Comparison of ENCODE assay signal across 8 cellular contexts in the genomic region with DNA sequence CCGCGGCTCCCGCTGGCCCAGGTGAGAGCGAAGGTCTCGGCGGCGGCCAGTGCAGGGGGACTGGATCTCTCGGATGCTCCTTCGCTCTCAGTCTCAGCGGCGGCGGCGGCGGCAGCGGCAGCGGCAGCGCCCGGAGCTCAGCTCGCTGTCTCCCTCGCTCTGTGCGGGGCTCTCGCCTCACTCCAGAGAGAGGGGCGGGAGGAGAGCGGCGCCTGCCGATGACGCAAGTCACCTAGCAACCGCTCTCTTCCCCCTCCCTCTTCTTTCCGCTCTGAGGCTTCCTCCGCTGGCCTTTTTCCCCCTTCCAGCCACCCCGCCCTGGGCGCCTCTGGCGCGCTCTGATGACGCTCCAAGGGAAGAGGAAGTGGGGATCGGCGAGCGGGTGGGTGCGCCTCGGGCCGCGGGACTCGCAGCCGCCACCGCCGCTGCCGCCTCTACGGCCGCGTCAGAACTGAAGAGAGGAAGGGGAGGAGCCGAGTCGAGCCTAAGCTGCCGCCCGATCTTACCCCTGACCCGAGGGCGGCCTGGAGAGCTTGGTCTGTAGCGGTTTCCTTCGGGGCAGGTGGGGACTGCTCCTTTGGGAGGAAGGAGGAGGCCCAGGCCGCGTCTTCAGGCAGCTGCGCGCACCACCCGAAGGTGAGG. TPM values are rescaled to one million over a fixed set of nuclear protein-coding genes. Genes with fewer than 3 reads are reported as not detected.
DNase-seq lines count a peak whose midpoint lies in the region; ATAC-seq and TF ChIP-seq lines count a peak whose summit lies in the region.

A gene with protein sequence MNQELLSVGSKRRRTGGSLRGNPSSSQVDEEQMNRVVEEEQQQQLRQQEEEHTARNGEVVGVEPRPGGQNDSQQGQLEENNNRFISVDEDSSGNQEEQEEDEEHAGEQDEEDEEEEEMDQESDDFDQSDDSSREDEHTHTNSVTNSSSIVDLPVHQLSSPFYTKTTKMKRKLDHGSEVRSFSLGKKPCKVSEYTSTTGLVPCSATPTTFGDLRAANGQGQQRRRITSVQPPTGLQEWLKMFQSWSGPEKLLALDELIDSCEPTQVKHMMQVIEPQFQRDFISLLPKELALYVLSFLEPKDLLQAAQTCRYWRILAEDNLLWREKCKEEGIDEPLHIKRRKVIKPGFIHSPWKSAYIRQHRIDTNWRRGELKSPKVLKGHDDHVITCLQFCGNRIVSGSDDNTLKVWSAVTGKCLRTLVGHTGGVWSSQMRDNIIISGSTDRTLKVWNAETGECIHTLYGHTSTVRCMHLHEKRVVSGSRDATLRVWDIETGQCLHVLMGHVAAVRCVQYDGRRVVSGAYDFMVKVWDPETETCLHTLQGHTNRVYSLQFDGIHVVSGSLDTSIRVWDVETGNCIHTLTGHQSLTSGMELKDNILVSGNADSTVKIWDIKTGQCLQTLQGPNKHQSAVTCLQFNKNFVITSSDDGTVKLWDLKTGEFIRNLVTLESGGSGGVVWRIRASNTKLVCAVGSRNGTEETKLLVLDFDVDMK (minus strand): TSS at position 190 of the 642 bp plus-strand sequence. CDS start 124,289 bp downstream, outside the sequence.

- TF ChIP-seq CTCF in HFF-Myc (IDR thresholded peaks at IDR 0.05; ENCODE audit: low read depth, low read length, missing control alignments), result no peak
- no peak for TF ChIP-seq CTCF in gastroesophageal sphincter (IDR thresholded peaks at IDR 0.05)

- H3K4me1 Mint-ChIP-seq in activated naive CD4-positive, alpha-beta T cell treated with anti-CD3 and anti-CD28 coated beads for 36 hours (ENCODE audit: low read depth), result peaks cover 56% of the 10 kb centered on the region

- H3K4me3 Mint-ChIP-seq in activated naive CD4-positive, alpha-beta T cell treated with anti-CD3 and anti-CD28 coated beads for 36 hours, result peak within 1 kb of the TSS; percentile 87

- H3K4me3 ChIP-seq in HFF-Myc (replicated peaks; ENCODE audit: low read depth, low read length) (peak within 1 kb of the TSS; percentile 93), gastroesophageal sphincter (peak within 1 kb of the TSS; percentile 91 to 100)

- H3K27ac ChIP-seq in gastroesophageal sphincter, result peak within 1 kb of the TSS; percentile 91 to 99 (median 96)

- peaks cover 0 to 10% of the 10 kb centered on the region in 2 donors for H3K36me3 ChIP-seq in gastroesophageal sphincter

- H3K27me3 ChIP-seq in gastroesophageal sphincter, result no peaks in the 10 kb centered on the region

- intact Hi-C loops in activated naive CD4-positive, alpha-beta T cell treated with anti-CD3 and anti-CD28 coated beads for 36 hours (cut with micrococcal nuclease), result loop anchor here (1.0 to 10.0 kb wide), 17 partner anchors 14 to 1437 kb away; a partner anchor contains a TSS

- peak within 1 kb of the TSS; percentile 97 for H3K27ac Mint-ChIP-seq in activated naive CD4-positive, alpha-beta T cell treated with anti-CD3 and anti-CD28 coated beads for 36 hours

- H3K9me3 ChIP-seq in gastroesophageal sphincter, result no peaks in the 10 kb centered on the region

- H3K27me3 Mint-ChIP-seq in activated naive CD4-positive, alpha-beta T cell treated with anti-CD3 and anti-CD28 coated beads for 36 hours (ENCODE audit: low read depth), result no peaks in the 10 kb centered on the region

- peaks cover 0 to 64% (median 14%) of the 10 kb centered on the region in 3 donors for H3K4me1 ChIP-seq in gastroesophageal sphincter

- TF ChIP-seq POLR2A in gastroesophageal sphincter (IDR thresholded peaks at IDR 0.05), result peak; percentile 91

- DNase-seq in GM03348 (ENCODE audit: low spot score) (peak; percentile 99), HFF-Myc (ENCODE audit: extremely low read depth, low read depth) (peak; percentile 96), NAMALWA (ENCODE audit: low spot score) (peak; percentile 99), SK-N-DZ (ENCODE audit: low spot score) (peak; percentile 97), non-pigmented ciliary epithelial cell (ENCODE audit: low read depth) (peak; percentile 92), superior temporal gyrus (ENCODE audit: extremely low spot score) (peak; percentile 99)
- peak; percentile 100 for DNase-seq in activated naive CD4-positive, alpha-beta T cell treated with anti-CD3 and anti-CD28 coated beads for 36 hours

- CTCF ChIA-PET in activated naive CD4-positive, alpha-beta T cell treated with anti-CD3 and anti-CD28 coated beads for 36 hours (lab: Charles Lee), result interaction anchor here (0.6 to 2.0 kb wide), 5 partner anchors 9 to 243 kb away, joined by 3 to 7 read pairs (median 4); a partner anchor contains a TSS

- TF ChIP-seq EP300 in gastroesophageal sphincter (IDR thresholded peaks at IDR 0.05), result no peak

- ATAC-seq in gastroesophageal sphincter, result peak; percentile 97

- no CpG with 5 or more reads among the region's 63 CpGs for WGBS in gastroesophageal sphincter (ENCODE audit: low coverage in 1 of 2), 2 donors

- H3K36me3 Mint-ChIP-seq in activated naive CD4-positive, alpha-beta T cell treated with anti-CD3 and anti-CD28 coated beads for 36 hours (ENCODE audit: low read depth), result peaks cover 24% of the 10 kb centered on the region

- no peaks in the 10 kb centered on the region for H3K9me3 Mint-ChIP-seq in activated naive CD4-positive, alpha-beta T cell treated with anti-CD3 and anti-CD28 coated beads for 36 hours

RNA-seq across cellular contexts. Expression of the gene that starts here (rescaled TPM):
- polyA plus RNA-seq in SK-N-DZ (2014; cell fraction: cytosol; rRNA removed), result 7.4 and 11.4 TPM in 2 replicates
- 16.8 and 17.0 TPM in 2 replicates for polyA plus RNA-seq in SK-N-DZ (2014; cell fraction: nucleus; rRNA removed)
- total RNA-seq in activated naive CD4-positive, alpha-beta T cell treated with anti-CD3 and anti-CD28 coated beads for 36 hours, result 10 to 100 TPM; 26.7 to 29.2 TPM
- 100 to 1,000 TPM in 1 of 4 donors, 10 to 100 TPM in 3; 55.1 to 120 (median 85.5) TPM for total RNA-seq in gastroesophageal sphincter

Comparison
In these comparisons a context has a peak if more than half of its experiments do, and no peak if none do; other contexts are left out.
1. Peak in every context shown above with its lines: DNase-seq, ATAC-seq, H3K4me3 ChIP-seq and H3K27ac ChIP-seq.